16 cellular contexts compared by ENCODE assay signal in genomic region chr1:150553392-150554085, GRCh38. TPM values are rescaled to one million over a fixed set of nuclear protein-coding genes. Genes with fewer than 3 reads are reported as not detected.
A peak's percentile ranks its signal among the peaks of the same experiment; 100 is the strongest.
DNase-seq lines count a peak whose midpoint lies in the region; ATAC-seq and TF ChIP-seq lines count a peak whose summit lies in the region.
"Had no signal": no experiment of that assay in that cellular context is flagged by ENCODE, and none has a peak within 500 bp of the region (broad histone marks: within the 10 kb centered on the region; RNA-seq: fewer than 3 reads in every experiment).

No MANE protein-coding gene starts in this region.

- H3K9me3 ChIP-seq in gastroesophageal sphincter (no peaks in the 10 kb centered on the region), gastrocnemius medialis (no peaks in the 10 kb centered on the region)

- no peak overlapping the region for H3K4me3 ChIP-seq in ACC112 (ENCODE audit: low read depth, low read length)
- H3K4me3 ChIP-seq in HL-60 (replicated peaks; ENCODE audit: insufficient read depth, low read length), result no peak overlapping the region
- no peak overlapping the region for H3K4me3 ChIP-seq in gastroesophageal sphincter
- no peak overlapping the region for H3K4me3 ChIP-seq in gastrocnemius medialis

- H3K36me3 ChIP-seq in ACC112 (ENCODE audit: insufficient read depth, low read length), result peaks cover 3% of the 10 kb centered on the region; the same call in 1 of the 2 replicates
- H3K36me3 ChIP-seq in gastroesophageal sphincter, result peaks cover 0 to 41% of the 10 kb centered on the region in 2 donors
- no peaks in the 10 kb centered on the region for H3K36me3 ChIP-seq in gastrocnemius medialis

- ATAC-seq in gastroesophageal sphincter (no peak), gastrocnemius medialis (no peak), HG02571 (IDR thresholded peaks at IDR 0.05; ENCODE audit: unreplicated experiment) (no peak)
- ATAC-seq in activated CD4-positive, alpha-beta T cell treated with anti-CD3 and anti-CD28 coated beads for 36 hours, result no peak
- ATAC-seq: PC-3 had no signal

- CTCF ChIA-PET in activated CD4-positive, alpha-beta T cell treated with anti-CD3 and anti-CD28 coated beads for 36 hours (lab: Charles Lee), result interaction anchor here (0.6 to 0.7 kb wide), 2 partner anchors 11 to 120 kb away, joined by 4 to 5 read pairs; no protein-coding TSS in a partner anchor

- peaks cover 3% of the 10 kb centered on the region for H3K79me2 ChIP-seq in ACC112 (ENCODE audit: control insufficient read depth, insufficient read depth, low read length, unreplicated experiment)

- H3K27me3 Mint-ChIP-seq in activated CD4-positive, alpha-beta T cell treated with anti-CD3 and anti-CD28 coated beads for 36 hours, result peaks cover 16% of the 10 kb centered on the region

- H3K27ac ChIP-seq in ACC112 (ENCODE audit: low read depth, low read length) (peak overlapping the region; percentile 69), HL-60 (replicated peaks) (peak overlapping the region; percentile 63), gastroesophageal sphincter (peak overlapping the region in 3 of 4 donors; percentile 91 to 98 (median 96)), gastrocnemius medialis (peak overlapping the region; percentile 81 to 92 (median 90))
- H3K27ac ChIP-seq: VCaP had no signal

- TF ChIP-seq POLR2A in gastroesophageal sphincter (IDR thresholded peaks at IDR 0.05), result peak in 1 of 2 donors; percentile 14
- no peak for TF ChIP-seq POLR2A in gastrocnemius medialis (IDR thresholded peaks at IDR 0.05)

- H2AFZ ChIP-seq in ACC112 (ENCODE audit: low read length, unreplicated experiment), result no peak overlapping the region

- H3K4me1 ChIP-seq in ACC112 (ENCODE audit: control insufficient read depth, insufficient read depth, low read length, unreplicated experiment) (peaks cover 33% of the 10 kb centered on the region), gastroesophageal sphincter (peaks cover 0 to 74% (median 25%) of the 10 kb centered on the region in 3 donors), gastrocnemius medialis (peaks cover 25 to 29% of the 10 kb centered on the region in 2 donors)

- no peak overlapping the region for H3K4me3 Mint-ChIP-seq in activated CD4-positive, alpha-beta T cell treated with anti-CD3 and anti-CD28 coated beads for 36 hours

- TF ChIP-seq CTCF in HL-60 (IDR thresholded peaks at IDR 0.05; ENCODE audit: insufficient read depth, low read length) (no peak), gastroesophageal sphincter (IDR thresholded peaks at IDR 0.05) (no peak), gastrocnemius medialis (IDR thresholded peaks at IDR 0.05 in 4 of 5, conservative IDR thresholded peaks at IDR 0.05 in 1 of 5) (no peak)

- intact Hi-C loops in gastrocnemius medialis (cut with DNase I; ENCODE audit: low total_unique reads), result no loop called here
- intact Hi-C loops in activated CD4-positive, alpha-beta T cell treated with anti-CD3 and anti-CD28 coated beads for 36 hours (cut with DNase I, micrococcal nuclease), result loop anchor here in 1 of 2 experiments (5.0 kb wide), 1 partner anchor 91 kb away; no protein-coding TSS in a partner anchor

- DNase-seq in HL-60 (ENCODE audit: low read depth in 1 of 2, low spot score in 1 of 2), result no peak
- no peak for DNase-seq in gastrocnemius medialis
- no peak for DNase-seq in activated effector memory CD4-positive, alpha-beta T cell treated with Interleukin-2 at 50 U/mL for 16 hours
- DNase-seq in EL, result no peak
- DNase-seq in activated CD4-positive, alpha-beta T cell treated with anti-CD3 and anti-CD28 coated beads for 36 hours, result no peak
- DNase-seq: caudate nucleus, NCI-H187, NCI-H510A, PC-3, retina had no signal

- H3K4me1 Mint-ChIP-seq in activated CD4-positive, alpha-beta T cell treated with anti-CD3 and anti-CD28 coated beads for 36 hours, result peaks cover 28% of the 10 kb centered on the region

- H3K9me3 Mint-ChIP-seq in activated CD4-positive, alpha-beta T cell treated with anti-CD3 and anti-CD28 coated beads for 36 hours (ENCODE audit: low read depth), result no peaks in the 10 kb centered on the region

- no peaks in the 10 kb centered on the region for H3K36me3 Mint-ChIP-seq in activated CD4-positive, alpha-beta T cell treated with anti-CD3 and anti-CD28 coated beads for 36 hours (ENCODE audit: low read depth)

- H3K27ac Mint-ChIP-seq in activated CD4-positive, alpha-beta T cell treated with anti-CD3 and anti-CD28 coated beads for 36 hours, result no peak overlapping the region

- POLR2A ChIA-PET in activated CD4-positive, alpha-beta T cell treated with anti-CD3 and anti-CD28 coated beads for 36 hours (lab: Charles Lee), result no interaction called here

- H3K27me3 ChIP-seq in ACC112 (ENCODE audit: insufficient read depth, low read length) (no peaks in the 10 kb centered on the region), HL-60 (ENCODE audit: insufficient read depth, poor library complexity, severe bottlenecking) (no peaks in the 10 kb centered on the region), gastroesophageal sphincter (no peaks in the 10 kb centered on the region), gastrocnemius medialis (no peaks in the 10 kb centered on the region)

- in situ Hi-C loops in gastrocnemius medialis (cut with MboI; ENCODE audit: low sequenced_read_pairs in 4 of 4), result no loop called here

- no peak for TF ChIP-seq EP300 in gastroesophageal sphincter (IDR thresholded peaks at IDR 0.05)

- WGBS in gastroesophageal sphincter (ENCODE audit: low coverage in 1 of 2), 2 donors, result 77% methylated on average over 4 of the region's 23 CpGs; no CpG with 5 or more reads in 1 of the 2 donors

RNA-seq across cellular contexts. Expression of gene ADAMTSL4, which starts 4.3 kb away (rescaled TPM):
- total RNA-seq in gastroesophageal sphincter (10 to 100 TPM; 27.1 to 66.5 (median 36.3) TPM), gastrocnemius medialis (10 to 100 TPM in 2 of 4 donors, 1 to 10 TPM in 2; 5.6 to 30.0 (median 10.7) TPM)
- under 1 TPM; 0.28 to 0.59 TPM for total RNA-seq in activated CD4-positive, alpha-beta T cell treated with anti-CD3 and anti-CD28 coated beads for 36 hours

RNA-seq across cellular contexts. Expression of gene MCL1, which starts 25.9 kb away (rescaled TPM):
- 100 to 1,000 TPM; 212 to 353 (median 317) TPM for total RNA-seq in gastroesophageal sphincter
- 100 to 1,000 TPM; 136 to 199 (median 176) TPM for total RNA-seq in gastrocnemius medialis
- total RNA-seq in activated CD4-positive, alpha-beta T cell treated with anti-CD3 and anti-CD28 coated beads for 36 hours, result 100 to 1,000 TPM; 185 to 265 TPM

RNA-seq across cellular contexts. Expression of gene FALEC, which starts 38.0 kb away (rescaled TPM):
- total RNA-seq in gastroesophageal sphincter (not detected), gastrocnemius medialis (not detected)
- total RNA-seq in activated CD4-positive, alpha-beta T cell treated with anti-CD3 and anti-CD28 coated beads for 36 hours, result under 1 TPM in 1 of 2 experiments, not detected in 1; 0.34 TPM
- total RNA-seq: glomerular endothelial cell, kidney epithelial cell had no signal

RNA-seq across cellular contexts. Expression of gene ECM1, which starts 45.6 kb away (rescaled TPM):
- 10 to 100 TPM; 12.6 to 29.7 (median 19.4) TPM for total RNA-seq in gastroesophageal sphincter
- total RNA-seq in gastrocnemius medialis, result 1 to 10 TPM; 1.5 to 8.5 (median 5.6) TPM
- 1 to 10 TPM in 1 of 2 experiments, under 1 TPM in 1; 0.96 to 1.2 TPM for total RNA-seq in activated CD4-positive, alpha-beta T cell treated with anti-CD3 and anti-CD28 coated beads for 36 hours

Comparison
In these comparisons a context has a peak if more than half of its experiments do, and no peak if none do; other contexts are left out.
1. RNA of gene ADAMTSL4, which starts 4.3 kb away (total RNA-seq): 27.1 to 66.5 TPM in gastroesophageal sphincter and 5.6 to 30.0 TPM in gastrocnemius medialis; 0.28 to 0.59 TPM in activated CD4-positive, alpha-beta T cell treated with anti-CD3 and anti-CD28 coated beads for 36 hours; every median in the first group is over 4 times any median in the second.
2. Peak in every context shown above with its lines, with median percentiles within 50 percentile points of each other: H3K27ac ChIP-seq.